Comparison of ENCODE assay signal across 35 cellular contexts in the genomic region with DNA sequence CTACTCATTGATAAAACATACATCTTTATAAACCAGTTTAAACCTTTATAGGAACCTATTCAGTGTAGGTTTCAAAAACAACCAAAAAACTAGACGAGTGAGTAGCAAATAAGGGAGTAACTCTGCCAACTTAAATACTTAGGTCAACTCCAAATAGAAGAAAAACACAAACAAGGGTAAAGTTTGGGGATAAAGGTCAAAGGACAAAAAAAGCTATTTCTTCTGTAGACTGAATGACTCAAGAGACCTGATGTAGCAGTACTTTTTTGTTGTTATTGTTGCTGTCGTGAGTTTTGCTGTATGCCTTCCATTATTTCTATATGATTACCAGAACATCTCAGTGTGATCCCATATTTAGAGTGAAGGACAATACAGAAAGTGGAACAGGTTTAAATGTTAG.
"Had no signal": no experiment of that assay in that cellular context is flagged by ENCODE, and none has a peak within 500 bp of the region (broad histone marks: within the 10 kb centered on the region; RNA-seq: fewer than 3 reads in every experiment).

No MANE protein-coding gene starts in this region.

- H3K9ac ChIP-seq: KMS-11 had no signal

- H3K27ac ChIP-seq: KMS-11 had no signal

- H3K4me3 ChIP-seq: MG63 had no signal

- H3K4me2 ChIP-seq: KMS-11 had no signal

- H3K27me3 ChIP-seq: MG63 had no signal

- DNase-seq: Karpas-422, Kasumi-1, MG63, MM.1S, MV-4-11, NCI-H1048, NCI-H1092, NCI-H1092 treated with DMSO at 0.1 percent for 48 hours, NCI-H1105, NCI-H1105 treated with DMSO at 0.1 percent for 48 hours, NCI-H1417, NCI-H1417 treated with DMSO at 0.1 percent for 48 hours, NCI-H1436, NCI-H1436 treated with DMSO at 0.1 percent for 48 hours, NCI-H146, NCI-H1694, NCI-H1694 treated with DMSO at 0.1 percent for 48 hours, NCI-H187, NCI-H187 treated with DMSO at 0.1 percent for 48 hours, NCI-H1930, NCI-H2029, NCI-H2029 treated with DMSO at 0.1 percent for 48 hours, NCI-H2081, NCI-H2081 treated with DMSO at 0.1 percent for 48 hours, NCI-H2107, NCI-H2171, NCI-H2171 treated with DMSO at 0.1 percent for 48 hours, NCI-H2227 treated with DMSO at 0.1 percent for 48 hours, NCI-H226, NCI-H345, NCI-H446, NCI-H446 treated with DMSO at 0.1 percent for 48 hours, NCI-H510A, NCI-H510A treated with DMSO at 0.1 percent for 48 hours had no signal
